ENCODE assay signal across 14 cellular contexts in the genomic region with DNA sequence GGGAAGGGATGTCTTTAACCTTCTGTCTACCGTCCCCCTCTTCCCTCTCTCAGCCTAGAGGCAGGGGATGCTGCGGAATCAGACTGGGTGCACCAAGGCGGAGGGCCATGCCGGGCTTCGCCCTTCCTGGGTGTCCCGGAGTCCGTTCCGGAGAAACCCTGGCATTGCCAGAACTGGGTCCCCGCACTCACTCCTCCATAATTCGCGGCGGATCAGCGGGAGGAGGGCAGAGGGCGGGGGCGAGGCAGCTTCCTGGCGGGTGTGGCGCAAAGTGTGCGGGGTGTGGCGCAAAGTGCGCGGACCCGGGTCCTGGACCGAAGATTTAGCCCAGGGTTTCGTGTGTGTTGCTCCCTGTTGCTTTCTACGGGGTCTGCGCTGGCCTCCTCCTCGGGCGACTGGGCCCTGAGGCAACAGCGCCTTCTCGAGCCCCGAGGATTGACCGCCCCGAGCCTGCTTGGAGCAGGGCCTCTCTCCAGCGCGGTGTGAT. TPM values are rescaled to one million over a fixed set of nuclear protein-coding genes. Genes with fewer than 3 reads are reported as not detected.
DNase-seq lines count a peak whose midpoint lies in the region; ATAC-seq, FAIRE-seq and TF ChIP-seq lines count a peak whose summit lies in the region.
"Had no signal": no experiment of that assay in that cellular context is flagged by ENCODE, and none has a peak within 500 bp of the region (broad histone marks: within the 10 kb centered on the region; RNA-seq: fewer than 3 reads in every experiment).

No MANE protein-coding gene starts in this region.

- TF ChIP-seq POLR2A in endothelial cell of umbilical vein (IDR thresholded peaks at IDR 0.05; ENCODE audit: low read depth, low read length) = no peak

- H3K4me3 ChIP-seq in HFF-Myc (replicated peaks; ENCODE audit: low read depth, low read length) (peak overlapping the region; percentile 24), endothelial cell of umbilical vein (replicated peaks in 1 of 3; ENCODE audit: insufficient read depth in 1 of 3, low read depth in 1 of 3, low read length in 3 of 3) (no peak overlapping the region), neural progenitor cell (peak overlapping the region; percentile 73)

- H3K9me1 ChIP-seq in endothelial cell of umbilical vein (replicated peaks; ENCODE audit: control insufficient read depth, extremely low read depth, insufficient read depth, low read length) = no peaks in the 10 kb centered on the region

- H3K27me3 Mint-ChIP-seq in neural progenitor cell (ENCODE audit: insufficient read depth, low read depth) = peaks cover 76% of the 10 kb centered on the region

- no peak for FAIRE-seq in endothelial cell of umbilical vein (lab: Jason Lieb, UNC)

- H2AFZ ChIP-seq in endothelial cell of umbilical vein (ENCODE audit: low read depth, low read length) (no peak overlapping the region), neural progenitor cell (replicated peaks) (peak overlapping the region; percentile 97)

- dilution Hi-C loops in endothelial cell of umbilical vein (cut with MboI; ENCODE audit: extremely low pct_ligation_motif_present, low sequenced_read_pairs) = no loop called here

- H3K27me3 ChIP-seq in endothelial cell of umbilical vein (ENCODE audit: control insufficient read depth in 2 of 2, insufficient read depth in 2 of 2, low read length in 2 of 2) = peaks cover 33 to 39% of the 10 kb centered on the region in 2 experiments
- H3K27me3 ChIP-seq in neural progenitor cell = peaks cover 90% of the 10 kb centered on the region

- ATAC-seq in GM18907 (IDR thresholded peaks at IDR 0.05; ENCODE audit: unreplicated experiment) = no peak
- ATAC-seq: CD8-positive, alpha-beta T cell; left colon had no signal

- no peak overlapping the region for H3K4me2 ChIP-seq in endothelial cell of umbilical vein (ENCODE audit: insufficient read depth, low read length)
- peak overlapping the region; percentile 100 for H3K4me2 ChIP-seq in neural progenitor cell

- POLR2A ChIA-PET in endothelial cell of umbilical vein (lab: Charles Lee) = no interaction called here

- H3K79me2 ChIP-seq in endothelial cell of umbilical vein (ENCODE audit: control insufficient read depth, insufficient read depth, low read length) (no peaks in the 10 kb centered on the region), neural progenitor cell (ENCODE audit: low read depth) (no peaks in the 10 kb centered on the region)

- H3K9ac ChIP-seq in endothelial cell of umbilical vein (replicated peaks; ENCODE audit: extremely low read depth, insufficient read depth, low read length) (no peak overlapping the region), neural progenitor cell (no peak overlapping the region)

- peaks cover 9% of the 10 kb centered on the region for H3K4me1 Mint-ChIP-seq in neural progenitor cell

- H3K9me3 ChIP-seq in endothelial cell of umbilical vein (replicated peaks; ENCODE audit: control insufficient read depth, insufficient read depth, low read length) (no peaks in the 10 kb centered on the region), neural progenitor cell (ENCODE audit: low read depth) (no peaks in the 10 kb centered on the region)

- H3K36me3 Mint-ChIP-seq in neural progenitor cell = no peaks in the 10 kb centered on the region
- H3K36me3 Mint-ChIP-seq: CD8-positive, alpha-beta T cell had no signal

- CTCF ChIA-PET in endothelial cell of umbilical vein (lab: Charles Lee) = no interaction called here

- peak overlapping the region; percentile 76 for H3K4me3 Mint-ChIP-seq in neural progenitor cell
- H3K4me3 Mint-ChIP-seq: CD8-positive, alpha-beta T cell had no signal

- no TSS peak for BruUV-seq in endothelial cell of umbilical vein (replicated peaks; lab: Mats Ljungman, UMichigan)

- TF ChIP-seq CTCF in HFF-Myc (IDR thresholded peaks at IDR 0.05; ENCODE audit: low read depth, low read length, missing control alignments) (no peak), endothelial cell of umbilical vein (IDR thresholded peaks at IDR 0.05; ENCODE audit: extremely low read depth in 1 of 2, insufficient read depth in 1 of 2, low read depth in 1 of 2, low read length in 2 of 2) (no peak), neural progenitor cell (IDR thresholded peaks at IDR 0.05) (no peak)

- H3K4me1 ChIP-seq in endothelial cell of umbilical vein (ENCODE audit: control insufficient read depth, extremely low read depth, insufficient read depth, low read length) = no peaks in the 10 kb centered on the region
- no peaks in the 10 kb centered on the region for H3K4me1 ChIP-seq in neural progenitor cell

- H4K20me1 ChIP-seq in endothelial cell of umbilical vein (replicated peaks; ENCODE audit: control insufficient read depth, extremely low read depth, insufficient read depth, low read length) (no peaks in the 10 kb centered on the region), neural progenitor cell (ENCODE audit: low read depth) (peaks cover 38% of the 10 kb centered on the region)

- H3K36me3 ChIP-seq in endothelial cell of umbilical vein (ENCODE audit: control insufficient read depth in 2 of 2, extremely low read depth in 1 of 2, insufficient read depth in 2 of 2, low read length in 2 of 2) = no peaks in the 10 kb centered on the region
- H3K36me3 ChIP-seq in neural progenitor cell = no peaks in the 10 kb centered on the region

- H3K9me3 Mint-ChIP-seq in neural progenitor cell = peaks cover 2% of the 10 kb centered on the region
- H3K9me3 Mint-ChIP-seq: CD8-positive, alpha-beta T cell had no signal

- intact Hi-C loops in endothelial cell of umbilical vein (cut with micrococcal nuclease) = no loop called here

- DNase-seq in AG20443 (ENCODE audit: low spot score) = peak; percentile 25
- DNase-seq in HFF-Myc (ENCODE audit: extremely low read depth, low read depth) = no peak
- DNase-seq in endothelial cell of umbilical vein (ENCODE audit: low read depth, low spot score) = no peak
- DNase-seq in neural progenitor cell (ENCODE audit: low spot score) = peak; percentile 65
- DNase-seq in activated effector memory CD4-positive, alpha-beta T cell treated with anti-CD3 and anti-CD28 coated beads, Interleukin-2, amount 50 U/mL, for 16 hours = no peak
- DNase-seq in DMS153 treated with DMSO at 0.1 percent for 48 hours (lab: John Stamatoyannopoulos, UW; ENCODE audit: unreplicated experiment) = no peak
- no peak for DNase-seq in activated naive CD4-positive, alpha-beta T cell treated with Interleukin-2 at 50 U/mL for 16 hours
- DNase-seq: CD8-positive, alpha-beta T cell; left colon; occipital lobe; stimulated activated CD4-positive, alpha-beta T cell treated with anti-CD3 and anti-CD28 coated beads, Interleukin-1b, Interleukin-23, amount 100 ng/mL, for 48 hours; stimulated activated naive CD4-positive, alpha-beta T cell had no signal

- no peak overlapping the region for H3K27ac ChIP-seq in endothelial cell of umbilical vein (ENCODE audit: insufficient read depth, low read depth, low read length)
- H3K27ac ChIP-seq in neural progenitor cell = no peak overlapping the region

- H3K27ac Mint-ChIP-seq in neural progenitor cell = no peak overlapping the region
- H3K27ac Mint-ChIP-seq: CD8-positive, alpha-beta T cell had no signal

- H3F3A ChIP-seq in neural progenitor cell (ENCODE audit: low read depth) = peaks cover 5% of the 10 kb centered on the region

TF ChIP-seq in endothelial cell of umbilical vein, 7 proteins besides CTCF, POLR2A, EP300 and RAD21:
- TF ChIP-seq EZH2 (IDR thresholded peaks at IDR 0.05; ENCODE audit: borderline replicate concordance, low read depth, low read length, severe bottlenecking) = peak; percentile 12
- no peak for TF ChIP-seq GATA2 (IDR thresholded peaks at IDR 0.05; ENCODE audit: insufficient read depth, insufficient read length, low read depth, low read length)
TF ChIP-seq in endothelial cell of umbilical vein: peak in this region for 1.

RNA-seq across cellular contexts. Expression of gene SKOR2, which starts 12.4 kb away (rescaled TPM):
- total RNA-seq in endothelial cell of umbilical vein (not detected in 2 replicates), neural progenitor cell (ENCODE audit: low replicate concordance) (not detected in 2 replicates)
- not detected in 2 replicates for polyA plus RNA-seq in endothelial cell of umbilical vein
- polyA plus RNA-seq in endothelial cell of umbilical vein (2011; cell fraction: cytosol; rRNA removed) = not detected in 2 replicates
- polyA plus RNA-seq in endothelial cell of umbilical vein (2011; cell fraction: nucleus; rRNA removed) = not detected in 2 replicates
- polyA plus RNA-seq in endothelial cell of umbilical vein (2012) = not detected in 2 replicates
- polyA minus RNA-seq in endothelial cell of umbilical vein = not detected in 2 replicates
- not detected for polyA minus RNA-seq in endothelial cell of umbilical vein (2011; cell fraction: cytosol; rRNA and poly(A)+ RNA removed)
- polyA minus RNA-seq in endothelial cell of umbilical vein (2011; cell fraction: nucleus; rRNA and poly(A)+ RNA removed) = not detected in 2 replicates
- total RNA-seq: CD8-positive, alpha-beta T cell; left colon; NCI-H460; occipital lobe had no signal

Comparison
In these comparisons a context has a peak if more than half of its experiments do, and no peak if none do; other contexts are left out.
1. DNase-seq: peak in AG20443 (single experiment) and neural progenitor cell (single experiment); none in HFF-Myc (single experiment), endothelial cell of umbilical vein (single experiment), activated effector memory CD4-positive, alpha-beta T cell treated with anti-CD3 and anti-CD28 coated beads, Interleukin-2, amount 50 U/mL, for 16 hours (single experiment), DMS153 treated with DMSO at 0.1 percent for 48 hours (single experiment) and activated naive CD4-positive, alpha-beta T cell treated with Interleukin-2 at 50 U/mL for 16 hours (single experiment).
2. H3K4me3 ChIP-seq: peak in HFF-Myc (single experiment) and neural progenitor cell (single experiment); none in endothelial cell of umbilical vein (0 of 3).